Comparison of ENCODE assay signal across 12 cellular contexts in the genomic region with DNA sequence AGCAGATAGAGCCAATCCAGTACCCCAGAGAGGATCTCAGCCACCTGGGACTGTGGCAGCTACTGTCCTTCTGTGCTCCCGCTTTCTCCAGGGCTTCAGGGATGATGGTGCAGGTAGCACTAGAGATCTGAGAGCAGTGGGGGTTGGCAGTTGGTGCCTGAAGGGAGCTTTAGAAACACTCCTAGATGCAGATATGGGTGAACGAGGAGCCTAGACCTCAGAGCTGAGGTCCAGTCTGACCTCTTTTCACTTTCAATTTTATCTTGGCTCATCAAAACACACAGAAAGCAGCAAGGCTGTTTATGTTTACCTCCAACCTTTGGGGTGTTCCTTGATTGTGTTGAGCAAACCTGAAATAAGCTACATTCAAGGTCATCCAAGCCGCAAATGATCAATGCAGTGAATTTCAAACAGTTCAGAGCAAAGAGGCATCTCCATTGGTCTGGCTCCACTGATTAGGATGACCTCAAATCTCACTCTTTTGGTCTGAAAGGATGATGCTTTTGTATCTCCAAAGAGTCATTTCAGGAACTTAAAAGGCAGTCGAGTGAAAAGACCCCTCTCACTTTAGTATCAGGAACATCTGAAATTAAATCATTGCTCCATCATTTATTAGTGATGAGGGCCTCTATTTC. TPM values are rescaled to one million over a fixed set of nuclear protein-coding genes. Genes with fewer than 3 reads are reported as not detected.
DNase-seq lines count a peak whose midpoint lies in the region; ATAC-seq and TF ChIP-seq lines count a peak whose summit lies in the region.
"Had no signal": no experiment of that assay in that cellular context is flagged by ENCODE, and none has a peak within 500 bp of the region (broad histone marks: within the 10 kb centered on the region; RNA-seq: fewer than 3 reads in every experiment).

No MANE protein-coding gene starts in this region.

- H3K36me3 Mint-ChIP-seq in CD8-positive, alpha-beta memory T cell: peaks cover 11 to 55% (median 21%) of the 10 kb centered on the region in 3 donors
- H3K36me3 Mint-ChIP-seq in memory B cell: peaks cover 25% of the 10 kb centered on the region
- H3K36me3 Mint-ChIP-seq in Calu3 (ENCODE audit: insufficient read depth, unreplicated experiment): no peaks in the 10 kb centered on the region
- H3K36me3 Mint-ChIP-seq: CD14-positive monocyte had no signal

- H3K27me3 Mint-ChIP-seq in CD8-positive, alpha-beta memory T cell: no peaks in the 10 kb centered on the region
- no peaks in the 10 kb centered on the region for H3K27me3 Mint-ChIP-seq in memory B cell
- no peaks in the 10 kb centered on the region for H3K27me3 Mint-ChIP-seq in Calu3 (ENCODE audit: unreplicated experiment)

- H3K4me3 Mint-ChIP-seq in CD8-positive, alpha-beta memory T cell: peak overlapping the region; percentile 96 to 99 (median 97)
- H3K4me3 Mint-ChIP-seq in memory B cell (peak overlapping the region; percentile 97), Calu3 (ENCODE audit: low read depth, unreplicated experiment) (no peak overlapping the region)

- no peaks in the 10 kb centered on the region for H3K9me3 Mint-ChIP-seq in CD8-positive, alpha-beta memory T cell
- H3K9me3 Mint-ChIP-seq in memory B cell: no peaks in the 10 kb centered on the region
- no peaks in the 10 kb centered on the region for H3K9me3 Mint-ChIP-seq in Calu3 (ENCODE audit: low read depth, unreplicated experiment)

- H3K4me1 Mint-ChIP-seq in CD8-positive, alpha-beta memory T cell: peaks cover 59 to 70% (median 65%) of the 10 kb centered on the region in 3 donors
- H3K4me1 Mint-ChIP-seq in memory B cell: peaks cover 53% of the 10 kb centered on the region
- H3K4me1 Mint-ChIP-seq in Calu3 (ENCODE audit: low read depth, unreplicated experiment): no peaks in the 10 kb centered on the region

- BruUV-seq in Calu3 (replicated peaks; lab: Mats Ljungman, UMichigan): no TSS peak

- H3K79me2 ChIP-seq in OCI-LY3 (ENCODE audit: low read length): no peaks in the 10 kb centered on the region

- peaks cover 47% of the 10 kb centered on the region for H3K4me1 ChIP-seq in CD8-positive, alpha-beta memory T cell (ENCODE audit: insufficient read depth, low read length)
- peaks cover 37% of the 10 kb centered on the region for H3K4me1 ChIP-seq in OCI-LY3 (ENCODE audit: low read length)

- CTCF ChIA-PET in CD8-positive, alpha-beta memory T cell (lab: Charles Lee): interaction anchor here (0.7 to 5.0 kb wide), 13 partner anchors 9 to 243 kb away, joined by 3 to 21 read pairs (median 4); a partner anchor contains a TSS
- CTCF ChIA-PET in Calu3 (lab: Charles Lee): interaction anchor here (1.5 kb wide), 1 partner anchor 21 kb away, joined by 4 read pairs; no protein-coding TSS in a partner anchor

- H4K20me1 ChIP-seq in OCI-LY3 (ENCODE audit: insufficient read depth, low read length): no peaks in the 10 kb centered on the region

- H2AFZ ChIP-seq in OCI-LY3 (ENCODE audit: low read depth, low read length): no peak overlapping the region

- H3K36me3 ChIP-seq in CD8-positive, alpha-beta memory T cell (ENCODE audit: insufficient read depth, low read length): peaks cover 3% of the 10 kb centered on the region
- H3K36me3 ChIP-seq in OCI-LY3 (replicated peaks; ENCODE audit: low read depth, low read length): no peaks in the 10 kb centered on the region

- H3K27ac Mint-ChIP-seq in CD8-positive, alpha-beta memory T cell: peak overlapping the region; percentile 92 to 98 (median 97)
- H3K27ac Mint-ChIP-seq in memory B cell: peak overlapping the region; percentile 100
- H3K27ac Mint-ChIP-seq in Calu3 (ENCODE audit: unreplicated experiment): no peak overlapping the region

- peak overlapping the region; percentile 49 for H3K4me2 ChIP-seq in OCI-LY3 (ENCODE audit: low read length)

- no peak overlapping the region for H3K9ac ChIP-seq in OCI-LY3 (ENCODE audit: low read length)

- H3K27ac ChIP-seq in CD8-positive, alpha-beta memory T cell (ENCODE audit: low read depth, low read length): peak overlapping the region; percentile 69
- no peak overlapping the region for H3K27ac ChIP-seq in OCI-LY3 (ENCODE audit: low read length)

- no peak for DNase-seq in CD8-positive, alpha-beta memory T cell
- DNase-seq in memory B cell (ENCODE audit: low spot score in 2 of 2) (peak in 1 of 2 donors; percentile 22), Calu3 (no peak), NCI-H446 treated with DMSO at 0.1 percent for 48 hours (lab: John Stamatoyannopoulos, UW) (no peak), NCI-H226 (no peak), SW480 (ENCODE audit: low spot score) (no peak)
- DNase-seq: NCI-H524 treated with DMSO at 0.1 percent for 48 hours had no signal

- TF ChIP-seq CTCF in OCI-LY3 (IDR thresholded peaks at IDR 0.05; ENCODE audit: low read depth, low read length) (no peak), Calu3 (IDR thresholded peaks at IDR 0.05; ENCODE audit: unreplicated experiment) (no peak)

- ATAC-seq in GM19395 (IDR thresholded peaks at IDR 0.05; ENCODE audit: unreplicated experiment): peak; percentile 39
- peak; percentile 5 for ATAC-seq in memory B cell (ENCODE audit: low read depth)

- peak overlapping the region; percentile 80 for H3K4me3 ChIP-seq in CD8-positive, alpha-beta memory T cell (ENCODE audit: low read length)
- H3K4me3 ChIP-seq in OCI-LY3 (ENCODE audit: low read length): no peak overlapping the region

- POLR2A ChIA-PET in CD8-positive, alpha-beta memory T cell (lab: Charles Lee): interaction anchor here (0.6 to 1.8 kb wide), 9 partner anchors 11 to 248 kb away, joined by 3 to 5 read pairs (median 3); no protein-coding TSS in a partner anchor

- intact Hi-C loops in Calu3 (cut with micrococcal nuclease; ENCODE audit: unreplicated experiment): no loop called here

- H3K27me3 ChIP-seq in CD8-positive, alpha-beta memory T cell (ENCODE audit: insufficient read depth, low read length, poor library complexity, severe bottlenecking): no peaks in the 10 kb centered on the region
- no peaks in the 10 kb centered on the region for H3K27me3 ChIP-seq in OCI-LY3 (ENCODE audit: low read depth, low read length)

- no peaks in the 10 kb centered on the region for H3K9me3 ChIP-seq in CD8-positive, alpha-beta memory T cell (ENCODE audit: low read length)
- H3K9me3 ChIP-seq in OCI-LY3 (ENCODE audit: insufficient read depth, low read length): peaks cover 5% of the 10 kb centered on the region; the same call in 1 of the 2 replicates

RNA-seq across cellular contexts. Expression of a gene that starts 1.3 kb away (rescaled TPM):
- total RNA-seq in CD8-positive, alpha-beta memory T cell: 10 to 100 TPM; 16.4 to 16.5 TPM
- polyA plus RNA-seq in CD8-positive, alpha-beta memory T cell: 206 TPM
- total RNA-seq in Calu3 (2022): not detected in 2 replicates
- total RNA-seq: M059J, SK-MEL-5 had no signal

RNA-seq across cellular contexts. Expression of a gene that starts 58.2 kb away (rescaled TPM):
- 10 to 100 TPM; 79.5 to 97.4 TPM for total RNA-seq in CD8-positive, alpha-beta memory T cell
- 165 TPM for polyA plus RNA-seq in CD8-positive, alpha-beta memory T cell
- total RNA-seq in Calu3 (2022): 2.6 and 8.4 TPM in 2 replicates

Comparison
In these comparisons a context has a peak if more than half of its experiments do, and no peak if none do; other contexts are left out.
1. RNA of a gene that starts 1.3 kb away (total RNA-seq): 16.4 to 16.5 TPM in CD8-positive, alpha-beta memory T cell; not detected in Calu3; every median in the first group is over 10 times any median in the second.